Comparison of ENCODE assay signal across 8 cellular contexts in genomic region chr3:47163023-47163989, GRCh38. TPM values are rescaled to one million over a fixed set of nuclear protein-coding genes. Genes with fewer than 3 reads are reported as not detected.
DNase-seq lines count a peak whose midpoint lies in the region; ATAC-seq and TF ChIP-seq lines count a peak whose summit lies in the region.

No MANE protein-coding gene starts in this region.

- H4K20me1 ChIP-seq in DOHH2 (ENCODE audit: control insufficient read depth, insufficient read depth, low read depth, low read length) (peaks cover 29% of the 10 kb centered on the region), IMR-90 (ENCODE audit: insufficient read depth, low read length) (peaks cover 53% of the 10 kb centered on the region), mammary epithelial cell (ENCODE audit: insufficient read depth, low read length) (peaks cover 2% of the 10 kb centered on the region)

- H2AFZ ChIP-seq in IMR-90 (replicated peaks; ENCODE audit: low read length, poor library complexity) (peak overlapping the region; percentile 89), mammary epithelial cell (ENCODE audit: low read depth, low read length) (peak overlapping the region; percentile 99)

- intact Hi-C loops in IMR-90 (cut with micrococcal nuclease) (loop anchor here (5.0 to 10.0 kb wide), 2 partner anchors 136 to 229 kb away; no protein-coding TSS in a partner anchor), mammary epithelial cell (cut with micrococcal nuclease) (loop anchor here (5.0 to 10.0 kb wide), 3 partner anchors 119 to 211 kb away; partner anchors contain the start of genes KIF9 and KLHL18)

- peak overlapping the region; percentile 18; the same call in 1 of the 2 replicates for H4K91ac ChIP-seq in IMR-90 (ENCODE audit: insufficient read depth, low read depth, low read length)

- dilution Hi-C loops in IMR-90 (cut with HindIII; ENCODE audit: low sequenced_read_pairs, unreplicated experiment) (no loop called here), mammary epithelial cell (cut with HindIII; ENCODE audit: low sequenced_read_pairs) (no loop called here)

- H3K14ac ChIP-seq in IMR-90 (replicated peaks; ENCODE audit: low read depth, low read length) = peak overlapping the region; percentile 93

- peak; percentile 10 for TF ChIP-seq CTCF in DOHH2 (IDR thresholded peaks at IDR 0.05; ENCODE audit: low read depth, low read length, poor library complexity, severe bottlenecking)
- TF ChIP-seq CTCF in IMR-90 (conservative IDR thresholded peaks at IDR 0.05; ENCODE audit: low read depth, low read length) = 0 out of 2 replicates have a peak, but pooled peaks have one; percentile 2
- TF ChIP-seq CTCF in WI38 (IDR thresholded peaks at IDR 0.05; ENCODE audit: low read depth, low read length) = no peak
- TF ChIP-seq CTCF in mammary epithelial cell (conservative IDR thresholded peaks at IDR 0.05 in 1 of 2, IDR thresholded peaks at IDR 0.05 in 1 of 2; ENCODE audit: extremely low read depth in 1 of 2, insufficient read depth in 1 of 2, low read depth in 1 of 2, low read length in 2 of 2) = no peak

- TF ChIP-seq POLR2A in IMR-90 (IDR thresholded peaks at IDR 0.05; ENCODE audit: low read depth, low read length) = no peak; the same call in 1 of the 2 replicates

- no peaks in the 10 kb centered on the region for H3F3A ChIP-seq in DOHH2 (ENCODE audit: control insufficient read depth, insufficient read depth)

- H2BK120ac ChIP-seq in IMR-90 (ENCODE audit: low read depth, low read length) = peak overlapping the region; percentile 11; the same call in 1 of the 2 replicates

- peak overlapping the region; percentile 64 to 86 for H4K8ac ChIP-seq in IMR-90 (ENCODE audit: low read depth in 2 of 2, low read length in 2 of 2)

- peaks cover 24% of the 10 kb centered on the region for H3K36me3 ChIP-seq in DOHH2 (ENCODE audit: control insufficient read depth, low read length)
- no peaks in the 10 kb centered on the region for H3K36me3 ChIP-seq in IMR-90 (ENCODE audit: control insufficient read depth, insufficient read depth, low read length)
- no peaks in the 10 kb centered on the region for H3K36me3 ChIP-seq in mammary epithelial cell (ENCODE audit: insufficient read depth, low read length)

- WGBS in IMR-90 (ENCODE audit: extremely low coverage in 2 of 2, insufficient read length in 1 of 2), 2 experiments = 0% methylated on average over 57 of the region's 109 CpGs; no CpG with 5 or more reads in 1 of the 2 experiments
- 2% methylated on average over 6 of the region's 109 CpGs for WGBS in mammary epithelial cell (ENCODE audit: low coverage, missing lambda C conversion rate)

- no TSS peak for BruUV-seq in IMR-90 (replicated peaks; lab: Mats Ljungman, UMichigan)
- BruUV-seq in mammary epithelial cell (replicated peaks; lab: Mats Ljungman, UMichigan) = no TSS peak

- peaks cover 53% of the 10 kb centered on the region for H3K4me1 ChIP-seq in DOHH2 (ENCODE audit: control insufficient read depth, low read length)
- peaks cover 6% of the 10 kb centered on the region for H3K4me1 ChIP-seq in IMR-90 (ENCODE audit: control insufficient read depth, insufficient read depth, low read length)
- peaks cover 13% of the 10 kb centered on the region for H3K4me1 ChIP-seq in mammary epithelial cell (ENCODE audit: insufficient read depth, low read length)

- H3K18ac ChIP-seq in IMR-90 (ENCODE audit: low read depth, low read length) = peak overlapping the region; percentile 2; the same call in 1 of the 2 replicates

- peaks cover 76% of the 10 kb centered on the region for H3K79me2 ChIP-seq in DOHH2 (ENCODE audit: control insufficient read depth, low read length)
- peaks cover 88% of the 10 kb centered on the region for H3K79me2 ChIP-seq in mammary epithelial cell (ENCODE audit: insufficient read depth, low read length)

- no peak overlapping the region for H2BK15ac ChIP-seq in IMR-90 (ENCODE audit: low read depth, low read length)

- H3K4me3 ChIP-seq in DOHH2 (ENCODE audit: low read length) (peak overlapping the region; percentile 83), IMR-90 (ENCODE audit: insufficient read depth, low read depth, low read length) (peak overlapping the region; percentile 85), WI38 (ENCODE audit: low read depth, low read length) (peak overlapping the region; percentile 73), mammary epithelial cell (replicated peaks in 1 of 3; ENCODE audit: insufficient read depth in 1 of 3, low read depth in 2 of 3, low read length in 3 of 3) (peak overlapping the region; percentile 92 to 99 (median 95))

- in situ Hi-C loops in IMR-90 (cut with MboI; ENCODE audit: low sequenced_read_pairs) (no loop called here), mammary epithelial cell (cut with MboI; ENCODE audit: low sequenced_read_pairs in 2 of 2) (no loop called here)

- ATAC-seq in GM21526 (IDR thresholded peaks at IDR 0.05; ENCODE audit: low FRiP score, unreplicated experiment) (peak; percentile 20), IMR-90 (ENCODE audit: low read depth) (peak; percentile 35)

- peak overlapping the region; percentile 94 for H2AK9ac ChIP-seq in IMR-90 (replicated peaks; ENCODE audit: low read depth, low read length, poor library complexity)

- H3K27me3 ChIP-seq in DOHH2 (ENCODE audit: control insufficient read depth, low read length) = no peaks in the 10 kb centered on the region
- no peaks in the 10 kb centered on the region for H3K27me3 ChIP-seq in IMR-90 (ENCODE audit: control insufficient read depth, insufficient read depth, low read length)
- no peaks in the 10 kb centered on the region for H3K27me3 ChIP-seq in mammary epithelial cell (ENCODE audit: insufficient read depth, low read length)

- H2AK5ac ChIP-seq in IMR-90 (ENCODE audit: low read depth, low read length) = peak overlapping the region; percentile 35

- CTCF ChIA-PET in IMR-90 (lab: Yijun Ruan, JAX) = interaction anchor here (0.6 to 1.1 kb wide), 2 partner anchors 17 to 210 kb away, joined by 3 read pairs; no protein-coding TSS in a partner anchor
- CTCF ChIA-PET in mammary epithelial cell (lab: Charles Lee; ENCODE audit: low non-redundant PET) = no interaction called here

- peak overlapping the region; percentile 83 for H3K4ac ChIP-seq in IMR-90 (ENCODE audit: low read depth, low read length)

- H3K56ac ChIP-seq in IMR-90 (ENCODE audit: extremely low read depth, insufficient read depth, low read length) = peak overlapping the region; percentile 85

- H3K9me3 ChIP-seq in DOHH2 (ENCODE audit: control insufficient read depth, insufficient read depth, low read length) (no peaks in the 10 kb centered on the region), IMR-90 (ENCODE audit: control insufficient read depth, insufficient read depth, low read length) (no peaks in the 10 kb centered on the region), mammary epithelial cell (replicated peaks; ENCODE audit: insufficient read depth, low read length) (no peaks in the 10 kb centered on the region)

- H2BK20ac ChIP-seq in IMR-90 (ENCODE audit: low read depth, low read length) = no peak overlapping the region

- peak overlapping the region; percentile 82 for H2BK5ac ChIP-seq in IMR-90 (ENCODE audit: low read depth, low read length, poor library complexity, severe bottlenecking)

- peaks cover 14% of the 10 kb centered on the region for H3K9me1 ChIP-seq in IMR-90 (ENCODE audit: insufficient read depth, low read length)

- POLR2A ChIA-PET in IMR-90 (lab: Charles Lee; ENCODE audit: unreplicated experiment) = interaction anchor here (0.7 to 1.4 kb wide), 2 partner anchors 100 to 118 kb away, joined by 3 to 4 read pairs; no protein-coding TSS in a partner anchor

- H3K9me2 ChIP-seq in DOHH2 (replicated peaks; ENCODE audit: control insufficient read depth, low read length) = no peaks in the 10 kb centered on the region

- peak overlapping the region; percentile 93 for H3K9ac ChIP-seq in IMR-90 (ENCODE audit: low read depth, low read length)
- peak overlapping the region; percentile 88 for H3K9ac ChIP-seq in mammary epithelial cell (ENCODE audit: insufficient read depth, low read length)

- peak overlapping the region; percentile 72; the same call in 1 of the 2 replicates for H3K23ac ChIP-seq in IMR-90 (ENCODE audit: low read depth, low read length)

- H3K79me1 ChIP-seq in IMR-90 (ENCODE audit: low read depth in 1 of 2, low read length in 2 of 2) = peaks cover 11 to 48% of the 10 kb centered on the region in 2 experiments; a peak in 3 of 4 replicates

- H3K27ac ChIP-seq in DOHH2 (ENCODE audit: low read depth, low read length) = peak overlapping the region; percentile 67
- H3K27ac ChIP-seq in IMR-90 (ENCODE audit: insufficient read depth, low read length) = peak overlapping the region; percentile 85
- H3K27ac ChIP-seq in mammary epithelial cell (ENCODE audit: insufficient read depth, low read depth, low read length) = peak overlapping the region; percentile 77

- H4K5ac ChIP-seq in IMR-90 (ENCODE audit: low read depth, low read length) = peak overlapping the region; percentile 90

- DNase-seq in IMR-90 (peak; percentile 27), mammary epithelial cell (peak; percentile 45), iris pigment epithelial cell (ENCODE audit: low read depth) (peak; percentile 37), NCI-H774 (lab: John Stamatoyannopoulos, UW) (no peak)
- DNase-seq in stimulated activated CD4-positive, alpha-beta T cell treated with anti-CD3 and anti-CD28 coated beads, Interleukin-12 subunit alpha, Interleukin-12 subunit beta, amount 100 ng/mL, for 24 hours (ENCODE audit: low read depth in 2 of 2) = peak; percentile 14 to 31

- peak overlapping the region; percentile 85 for H3K4me2 ChIP-seq in DOHH2 (ENCODE audit: low read length)
- H3K4me2 ChIP-seq in IMR-90 (ENCODE audit: low read depth, low read length) = peak overlapping the region; percentile 99
- H3K4me2 ChIP-seq in mammary epithelial cell (ENCODE audit: insufficient read depth, low read depth, low read length) = peak overlapping the region; percentile 67

- no peak for TF ChIP-seq RAD21 in IMR-90 (IDR thresholded peaks at IDR 0.05; ENCODE audit: low read length)

TF ChIP-seq in IMR-90, 13 proteins besides CTCF, POLR2A, EP300 and RAD21 (continues in another document):
- TF ChIP-seq CEBPB (IDR thresholded peaks at IDR 0.05; ENCODE audit: low read depth, low read length) (no peak), FOS (IDR thresholded peaks at IDR 0.05; ENCODE audit: low read depth, low read length) (no peak), CHD1 (IDR thresholded peaks at IDR 0.05; ENCODE audit: low read depth, low read length) (peak; percentile 80; the same call in 1 of the 2 replicates), MXI1 (IDR thresholded peaks at IDR 0.05; ENCODE audit: borderline replicate concordance, low read depth, low read length) (0 out of 2 replicates have a peak, but pooled peaks have one; percentile 40), BHLHE40 (IDR thresholded peaks at IDR 0.05; ENCODE audit: low read depth, low read length) (no peak), MAZ (IDR thresholded peaks at IDR 0.05; ENCODE audit: borderline replicate concordance, low read depth, low read length) (peak; percentile 12; the same call in 1 of the 2 replicates)

RNA-seq across cellular contexts. Expression of gene SETD2, which starts 0.6 kb away (rescaled TPM):
- 20.1 and 30.3 TPM in 2 replicates for total RNA-seq in IMR-90 (2012; rRNA removed)
- 14.9 and 18.3 TPM in 2 replicates for polyA plus RNA-seq in IMR-90 (2012; rRNA removed)
- 5.0 and 6.7 TPM in 2 replicates for polyA plus RNA-seq in IMR-90 (2012; cell fraction: cytosol; rRNA removed)
- polyA plus RNA-seq in IMR-90 (2012; cell fraction: nucleus; rRNA removed; ENCODE audit: low replicate concordance) = 9.4 and 28.0 TPM in 2 replicates
- total RNA-seq in mammary epithelial cell = 10 to 100 TPM; 27.7 to 36.5 TPM
- polyA plus RNA-seq in mammary epithelial cell = 12.2 TPM
- polyA minus RNA-seq in mammary epithelial cell = 48.1 TPM

Comparison
In these comparisons a context has a peak if more than half of its experiments do, and no peak if none do; other contexts are left out.
1. CTCF ChIP-seq: peak in DOHH2 (single experiment) and IMR-90 (single experiment); none in WI38 (single experiment) and mammary epithelial cell (0 of 2).
2. Peak in every context shown above with its lines, with median percentiles within 50 percentile points of each other: H3K27ac ChIP-seq, H3K4me2 ChIP-seq and H3K4me3 ChIP-seq.